Comparison of ENCODE assay signal across 8 cellular contexts in genomic region chr2:47653909-47654789, GRCh38.
DNase-seq lines count a peak whose midpoint lies in the region; TF ChIP-seq lines count a peak whose summit lies in the region.

No MANE protein-coding gene starts in this region.

- no CpG with 5 or more reads among the region's 20 CpGs for WGBS in trophoblast cell (ENCODE audit: extremely low coverage, insufficient coverage, insufficient read length)

- no peak overlapping the region for H2AK5ac ChIP-seq in trophoblast cell (ENCODE audit: low read length)

- H3K4me1 Mint-ChIP-seq in activated CD4-positive, alpha-beta memory T cell treated with anti-CD3 and anti-CD28 coated beads, Interleukin-2, amount 10 ng/mL, durations not matched to agents 7 days and 5 days: no peaks in the 10 kb centered on the region

- no peak overlapping the region for H3K4ac ChIP-seq in trophoblast cell (ENCODE audit: low read depth, low read length)

- no peak overlapping the region for H2BK12ac ChIP-seq in trophoblast cell (ENCODE audit: low read length)

- H3K27ac Mint-ChIP-seq in activated CD4-positive, alpha-beta memory T cell treated with anti-CD3 and anti-CD28 coated beads, Interleukin-2, amount 10 ng/mL, durations not matched to agents 7 days and 5 days: no peak overlapping the region

- H3K9me3 ChIP-seq in trophoblast cell (ENCODE audit: insufficient read depth, low read depth, low read length): no peaks in the 10 kb centered on the region

- H2AFZ ChIP-seq in trophoblast cell (ENCODE audit: insufficient read depth, low read length, poor library complexity): no peak overlapping the region

- H3K4me3 Mint-ChIP-seq in activated CD4-positive, alpha-beta memory T cell treated with anti-CD3 and anti-CD28 coated beads, Interleukin-2, amount 10 ng/mL, durations not matched to agents 7 days and 5 days: no peak overlapping the region

- peaks cover 33 to 38% of the 10 kb centered on the region in 2 experiments for H3K4me1 ChIP-seq in trophoblast cell (ENCODE audit: control insufficient read depth in 1 of 2, insufficient read depth in 2 of 2, low read length in 2 of 2)

- no peaks in the 10 kb centered on the region for H3K27me3 Mint-ChIP-seq in activated CD4-positive, alpha-beta memory T cell treated with anti-CD3 and anti-CD28 coated beads, Interleukin-2, amount 10 ng/mL, durations not matched to agents 7 days and 5 days

- H4K8ac ChIP-seq in trophoblast cell (ENCODE audit: low read depth, low read length): no peak overlapping the region

- no peak overlapping the region for H2BK5ac ChIP-seq in trophoblast cell (ENCODE audit: low read depth, low read length, poor library complexity)

- no peaks in the 10 kb centered on the region for H3K9me3 Mint-ChIP-seq in activated CD4-positive, alpha-beta memory T cell treated with anti-CD3 and anti-CD28 coated beads, Interleukin-2, amount 10 ng/mL, durations not matched to agents 7 days and 5 days

- H3K4me2 ChIP-seq in trophoblast cell (ENCODE audit: low read length): peak overlapping the region; percentile 24

- no peak overlapping the region for H2BK120ac ChIP-seq in trophoblast cell (ENCODE audit: insufficient read depth, low read length, poor library complexity)

- H3K27me3 ChIP-seq in dorsolateral prefrontal cortex: no peaks in the 10 kb centered on the region
- H3K27me3 ChIP-seq in trophoblast cell (ENCODE audit: insufficient read depth, low read length): no peaks in the 10 kb centered on the region

- no peak overlapping the region for H3K23ac ChIP-seq in trophoblast cell (ENCODE audit: low read length)

- H3K36me3 ChIP-seq in trophoblast cell (ENCODE audit: control insufficient read depth in 1 of 2, insufficient read depth in 2 of 2, low read length in 2 of 2): no peaks in the 10 kb centered on the region

- peak; percentile 22 for TF ChIP-seq CTCF in GM10266 (IDR thresholded peaks at IDR 0.05; ENCODE audit: control insufficient read depth, insufficient read depth, low read depth, missing control alignments)
- peak in 12 of 56 donors; percentile 10 to 29 (median 18) for TF ChIP-seq CTCF in dorsolateral prefrontal cortex (IDR thresholded peaks at IDR 0.05 in 54 of 56, conservative IDR thresholded peaks at IDR 0.05 in 2 of 56; ENCODE audit: low read depth in 1 of 56, partially characterized antibody in 56 of 56)

- H3K14ac ChIP-seq in trophoblast cell (ENCODE audit: low read length): no peak overlapping the region

- intact Hi-C loops in dorsolateral prefrontal cortex (cut with DNase I): no loop called here

- no peak overlapping the region for H4K12ac ChIP-seq in trophoblast cell (ENCODE audit: low read depth, low read length)

- H3K9ac ChIP-seq in trophoblast cell (ENCODE audit: low read length): no peak overlapping the region

- H3K79me2 ChIP-seq in trophoblast cell (ENCODE audit: control insufficient read depth, insufficient read depth, low read length, poor library complexity): peaks cover 2% of the 10 kb centered on the region

- no peak overlapping the region for H3K18ac ChIP-seq in trophoblast cell (ENCODE audit: low read length)

- H3K79me1 ChIP-seq in trophoblast cell (ENCODE audit: low read length): peaks cover 18% of the 10 kb centered on the region

- POLR2A ChIA-PET in activated CD4-positive, alpha-beta memory T cell treated with anti-CD3 and anti-CD28 coated beads, Interleukin-2, amount 10 ng/mL, durations not matched to agents 7 days and 5 days (lab: Charles Lee): no interaction called here

- H3K36me3 Mint-ChIP-seq in activated CD4-positive, alpha-beta memory T cell treated with anti-CD3 and anti-CD28 coated beads, Interleukin-2, amount 10 ng/mL, durations not matched to agents 7 days and 5 days (ENCODE audit: low read depth): no peaks in the 10 kb centered on the region

- H3K27ac ChIP-seq in dorsolateral prefrontal cortex (peak overlapping the region in 47 of 59 donors; percentile 1 to 82 (median 51)), trophoblast cell (ENCODE audit: low read depth, low read length) (peak overlapping the region; percentile 18)

- CTCF ChIA-PET in activated CD4-positive, alpha-beta memory T cell treated with anti-CD3 and anti-CD28 coated beads, Interleukin-2, amount 10 ng/mL, durations not matched to agents 7 days and 5 days (lab: Charles Lee): interaction anchor here (1.3 kb wide), 1 partner anchor 113 kb away, joined by 6 read pairs; no protein-coding TSS in a partner anchor

- DNase-seq in GM10266 (ENCODE audit: extremely low spot score) (no peak), NCI-H345 (lab: John Stamatoyannopoulos, UW) (peak; percentile 61), dorsolateral prefrontal cortex (peak in 6 of 10 donors; percentile 5 to 67 (median 53)), trophoblast cell (peak; percentile 54 to 58), NCI-H1694 treated with DMSO at 0.1 percent for 48 hours (lab: John Stamatoyannopoulos, UW) (no peak), NCI-H226 (no peak), NCI-H1930 (lab: John Stamatoyannopoulos, UW) (no peak)
- DNase-seq in activated CD4-positive, alpha-beta memory T cell treated with anti-CD3 and anti-CD28 coated beads, Interleukin-2, amount 10 ng/mL, durations not matched to agents 7 days and 5 days: no peak

- H4K91ac ChIP-seq in trophoblast cell (ENCODE audit: low read depth, low read length): peak overlapping the region; percentile 2

- peak overlapping the region in 2 of 59 donors; percentile 3 to 16 for H3K4me3 ChIP-seq in dorsolateral prefrontal cortex
- no peak overlapping the region for H3K4me3 ChIP-seq in trophoblast cell (ENCODE audit: low read depth, low read length)

Comparison
In these comparisons a context has a peak if more than half of its experiments do, and no peak if none do; other contexts are left out.
1. DNase-seq: peak in NCI-H345 (single experiment), dorsolateral prefrontal cortex (6 of 10) and trophoblast cell (2 of 2); none in GM10266 (single experiment), activated CD4-positive, alpha-beta memory T cell treated with anti-CD3 and anti-CD28 coated beads, Interleukin-2, amount 10 ng/mL, durations not matched to agents 7 days and 5 days (single experiment), NCI-H1694 treated with DMSO at 0.1 percent for 48 hours (single experiment), NCI-H226 (single experiment) and NCI-H1930 (0 of 2).